In genomic region chr3:45596290-45596791, GRCh38 we compare ENCODE assay signal across 8 cellular contexts. TPM values are rescaled to one million over a fixed set of nuclear protein-coding genes. Genes with fewer than 3 reads are reported as not detected.
DNase-seq lines count a peak whose midpoint lies in the region; ATAC-seq, FAIRE-seq and TF ChIP-seq lines count a peak whose summit lies in the region.

No MANE protein-coding gene starts in this region.

- H3K9ac ChIP-seq in Loucy (ENCODE audit: low read depth, low read length, poor library complexity, severe bottlenecking): peak overlapping the region; percentile 87
- no peak overlapping the region for H3K9ac ChIP-seq in parathyroid adenoma

- FAIRE-seq in GM12891 (lab: Jason Lieb, UNC): peak; percentile 87

- no peaks in the 10 kb centered on the region for H3K9me2 ChIP-seq in Loucy (replicated peaks; ENCODE audit: low read depth, low read length)

- H3K4me3 ChIP-seq in Loucy (ENCODE audit: low read length, poor library complexity, severe bottlenecking): peak overlapping the region; percentile 89
- peak overlapping the region; percentile 11 for H3K4me3 ChIP-seq in choroid plexus epithelial cell (ENCODE audit: low read depth, low read length)
- peak overlapping the region; percentile 30 for H3K4me3 ChIP-seq in parathyroid adenoma (ENCODE audit: low read depth, low read length)

- peak; percentile 43 for ATAC-seq in GM21576 (IDR thresholded peaks at IDR 0.05; ENCODE audit: unreplicated experiment)

- H3K9me3 ChIP-seq in Loucy (ENCODE audit: insufficient read depth, low read depth, low read length): no peaks in the 10 kb centered on the region
- H3K9me3 ChIP-seq in parathyroid adenoma (ENCODE audit: control insufficient read depth, low read length): no peaks in the 10 kb centered on the region

- H3K36me3 ChIP-seq in Loucy (ENCODE audit: insufficient read depth, low read length) (no peaks in the 10 kb centered on the region), parathyroid adenoma (ENCODE audit: control insufficient read depth, insufficient read depth, low read length) (no peaks in the 10 kb centered on the region)

- peaks cover 67% of the 10 kb centered on the region for H3K4me1 ChIP-seq in Loucy (ENCODE audit: insufficient read depth, low read length, poor library complexity, severe bottlenecking)
- H3K4me1 ChIP-seq in parathyroid adenoma: peaks cover 14% of the 10 kb centered on the region

- H2AFZ ChIP-seq in Loucy (ENCODE audit: low read length) (no peak overlapping the region), parathyroid adenoma (no peak overlapping the region)

- H3K4me2 ChIP-seq in Loucy (ENCODE audit: low read depth, low read length, poor library complexity, severe bottlenecking) (peak overlapping the region; percentile 93), parathyroid adenoma (ENCODE audit: low read length) (peak overlapping the region; percentile 86)

- TF ChIP-seq CTCF in Loucy (conservative IDR thresholded peaks at IDR 0.05; ENCODE audit: low read length): no peak
- TF ChIP-seq CTCF in choroid plexus epithelial cell (conservative IDR thresholded peaks at IDR 0.05; ENCODE audit: low read depth, low read length): no peak
- TF ChIP-seq CTCF in parathyroid adenoma (IDR thresholded peaks at IDR 0.05): no peak

- H3K27me3 ChIP-seq in Loucy (ENCODE audit: insufficient read depth, low read length, poor library complexity, severe bottlenecking) (no peaks in the 10 kb centered on the region), parathyroid adenoma (ENCODE audit: control insufficient read depth, insufficient read depth, low read length) (no peaks in the 10 kb centered on the region)

- peaks cover 63% of the 10 kb centered on the region for H4K20me1 ChIP-seq in Loucy (ENCODE audit: insufficient read depth, low read length, poor library complexity, severe bottlenecking)

- no peak; the same call in 1 of the 2 replicates for TF ChIP-seq POLR2A in GM12891 (IDR thresholded peaks at IDR 0.05; ENCODE audit: low read depth, low read length)

- peak; percentile 63 for DNase-seq in GM12891 (ENCODE audit: insufficient read length, low spot score)
- no peak for DNase-seq in choroid plexus epithelial cell (ENCODE audit: low read depth)
- no peak for DNase-seq in NCI-H2227 (lab: John Stamatoyannopoulos, UW; ENCODE audit: unreplicated experiment)
- no peak for DNase-seq in NCI-H82 (lab: John Stamatoyannopoulos, UW)
- DNase-seq in inferior parietal cortex (ENCODE audit: extremely low spot score): no peak

- peaks cover 77% of the 10 kb centered on the region for H3K79me2 ChIP-seq in Loucy (ENCODE audit: insufficient read depth, low read length)
- peaks cover 35% of the 10 kb centered on the region for H3K79me2 ChIP-seq in parathyroid adenoma

- no peaks in the 10 kb centered on the region for H3F3A ChIP-seq in Loucy (ENCODE audit: low read depth)

- H3K27ac ChIP-seq in parathyroid adenoma: no peak overlapping the region

TF ChIP-seq in GM12891, 5 proteins besides CTCF, POLR2A, EP300 and RAD21:
- peak; percentile 89 for TF ChIP-seq SPI1 (IDR thresholded peaks at IDR 0.05; ENCODE audit: low read depth, low read length)
- TF ChIP-seq POLR2AphosphoS5 (IDR thresholded peaks at IDR 0.05; ENCODE audit: low read depth, low read length): no peak
- TF ChIP-seq TAF1 (IDR thresholded peaks at IDR 0.05; ENCODE audit: low read depth, low read length): 0 out of 2 replicates have a peak, but pooled peaks have one; percentile 18
- TF ChIP-seq PAX5 (IDR thresholded peaks at IDR 0.05; ENCODE audit: insufficient read depth, low read length, severe bottlenecking): peak; percentile 99
- no peak for TF ChIP-seq POU2F2 (IDR thresholded peaks at IDR 0.05; ENCODE audit: low read depth, low read length)

RNA-seq across cellular contexts. Expression of gene LIMD1, which starts 1.8 kb away (rescaled TPM):
- polyA plus RNA-seq in GM12891 (2012; ENCODE audit: low read depth, missing spikeins): 13.0 TPM

Comparison
In these comparisons a context has a peak if more than half of its experiments do, and no peak if none do; other contexts are left out.
1. H3K4me3 ChIP-seq: peak in every context shown above with its lines; median percentile 89 in Loucy; 30 in parathyroid adenoma; 11 in choroid plexus epithelial cell.